Comparison of ENCODE assay signal across 12 cellular contexts in the genomic region with DNA sequence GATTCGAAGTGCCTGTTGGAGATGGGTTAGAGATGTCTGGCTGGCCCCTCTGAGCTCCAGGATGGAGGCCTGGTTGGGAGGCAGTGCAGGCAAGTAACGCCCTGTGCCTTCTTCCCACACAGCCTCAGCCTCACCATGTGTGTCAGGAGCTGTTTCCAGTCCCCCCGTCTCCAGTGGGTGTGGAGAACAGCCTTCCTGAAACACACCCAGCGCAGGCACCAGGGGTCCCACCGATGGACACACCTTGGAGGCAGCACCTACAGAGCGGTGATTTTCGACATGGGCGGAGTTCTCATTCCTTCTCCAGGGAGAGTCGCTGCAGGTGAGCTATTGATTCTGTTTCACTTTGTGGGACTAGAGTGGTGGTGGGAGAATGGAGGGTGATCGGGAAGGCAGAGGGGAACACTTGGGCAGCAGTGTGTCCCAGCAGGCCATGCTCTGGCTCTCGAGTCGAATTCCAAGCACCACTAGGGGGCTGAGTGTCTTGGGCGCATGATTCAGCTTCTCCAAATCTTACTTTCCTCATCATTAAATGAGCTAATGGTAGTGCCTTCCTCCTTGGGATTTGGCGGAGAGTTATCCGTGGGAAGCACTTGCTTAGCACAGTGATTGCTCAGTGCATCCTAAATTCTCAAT. TPM values are rescaled to one million over a fixed set of nuclear protein-coding genes. Genes with fewer than 3 reads are reported as not detected.
DNase-seq lines count a peak whose midpoint lies in the region; ATAC-seq and TF ChIP-seq lines count a peak whose summit lies in the region.
"Had no signal": no experiment of that assay in that cellular context is flagged by ENCODE, and none has a peak within 500 bp of the region (broad histone marks: within the 10 kb centered on the region; RNA-seq: fewer than 3 reads in every experiment).

No MANE protein-coding gene starts in this region.

- no peak overlapping the region for H3K27ac Mint-ChIP-seq in neural crest cell (ENCODE audit: unreplicated experiment)

- H3K4me3 Mint-ChIP-seq in neural crest cell = no peak overlapping the region

- H3K36me3 Mint-ChIP-seq in neural crest cell (ENCODE audit: low read depth) = no peaks in the 10 kb centered on the region

- H3K9me3 Mint-ChIP-seq in neural crest cell = no peaks in the 10 kb centered on the region

- DNase-seq in SIG-M5 treated with dmso at 0.1 percent for 504 hours (lab: John Stamatoyannopoulos, UW; ENCODE audit: unreplicated experiment) (peak; percentile 8), SIG-M5 (lab: John Stamatoyannopoulos, UW) (no peak), Kasumi-1 (lab: John Stamatoyannopoulos, UW) (peak; percentile 47 to 50), astrocyte of the spinal cord (ENCODE audit: low read depth, low spot score) (peak; percentile 7), neural crest cell (ENCODE audit: low read depth, low spot score) (no peak), NCI-H2196 treated with DMSO at 0.1 percent for 48 hours (lab: John Stamatoyannopoulos, UW; ENCODE audit: unreplicated experiment) (no peak), T1000 (lab: John Stamatoyannopoulos, UW) (no peak)
- DNase-seq: NCI-H446 had no signal

- in situ Hi-C loops in astrocyte of the spinal cord (cut with HindIII; ENCODE audit: low sequenced_read_pairs) = no loop called here

- no peaks in the 10 kb centered on the region for H3K4me1 Mint-ChIP-seq in neural crest cell

- TF ChIP-seq CTCF in astrocyte of the spinal cord (IDR thresholded peaks at IDR 0.05; ENCODE audit: low read depth, low read length) (peak; percentile 41), neural crest cell (conservative IDR thresholded peaks at IDR 0.05) (peak; percentile 31)

- H3K4me3 ChIP-seq in astrocyte of the spinal cord (ENCODE audit: low read depth, low read length) = no peak overlapping the region
- H3K4me3 ChIP-seq: BLaER1, prostate gland had no signal

- no peaks in the 10 kb centered on the region for H3K27me3 Mint-ChIP-seq in neural crest cell (ENCODE audit: low read depth)

- ATAC-seq in HG03280 (IDR thresholded peaks at IDR 0.05; ENCODE audit: unreplicated experiment) = no peak
- ATAC-seq: left lobe of liver had no signal

RNA-seq across cellular contexts. Expression of a gene that starts 6.8 kb away (rescaled TPM):
- 38.6 and 44.0 TPM in 2 replicates for total RNA-seq in neural crest cell

RNA-seq across cellular contexts. Expression of a gene that starts 6.9 kb away (rescaled TPM):
- 20.0 and 21.4 TPM in 2 replicates for total RNA-seq in neural crest cell

Comparison
In these comparisons a context has a peak if more than half of its experiments do, and no peak if none do; other contexts are left out.
1. DNase-seq: peak in SIG-M5 treated with dmso at 0.1 percent for 504 hours (single experiment), Kasumi-1 (2 of 2) and astrocyte of the spinal cord (single experiment); none in SIG-M5 (single experiment), neural crest cell (single experiment), NCI-H2196 treated with DMSO at 0.1 percent for 48 hours (single experiment) and T1000 (single experiment).